Comparison of ENCODE assay signal across 11 cellular contexts in genomic region chr4:184688447-184688846, GRCh38. TPM values are rescaled to one million over a fixed set of nuclear protein-coding genes. Genes with fewer than 3 reads are reported as not detected.
DNase-seq lines count a peak whose midpoint lies in the region; ATAC-seq and TF ChIP-seq lines count a peak whose summit lies in the region.
"Had no signal": no experiment of that assay in that cellular context is flagged by ENCODE, and none has a peak within 500 bp of the region (broad histone marks: within the 10 kb centered on the region; RNA-seq: fewer than 3 reads in every experiment).

No MANE protein-coding gene starts in this region.

- no peaks in the 10 kb centered on the region for H3K27me3 ChIP-seq in RWPE2 (ENCODE audit: insufficient read depth, poor library complexity, severe bottlenecking)
- no peaks in the 10 kb centered on the region for H3K27me3 ChIP-seq in CD8-positive, alpha-beta T cell (ENCODE audit: insufficient read depth, low read length)

- peaks cover 14% of the 10 kb centered on the region for H3K4me1 ChIP-seq in RWPE2 (ENCODE audit: insufficient read depth, poor library complexity, severe bottlenecking)
- no peaks in the 10 kb centered on the region for H3K4me1 ChIP-seq in CD8-positive, alpha-beta T cell (ENCODE audit: insufficient read depth, low read length)

- H3K4me3 ChIP-seq in RWPE2 (ENCODE audit: severe bottlenecking) (no peak overlapping the region), fibroblast of mammary gland (ENCODE audit: control insufficient read depth, low read depth, low read length) (no peak overlapping the region)
- no peak overlapping the region for H3K4me3 ChIP-seq in CD8-positive, alpha-beta T cell (ENCODE audit: low read depth, low read length)

- TF ChIP-seq CTCF in RWPE2 (IDR thresholded peaks at IDR 0.05; ENCODE audit: poor library complexity, severe bottlenecking) (no peak), fibroblast of mammary gland (conservative IDR thresholded peaks at IDR 0.05; ENCODE audit: control insufficient read depth, insufficient read depth, low read depth, low read length) (no peak)
- no peak for TF ChIP-seq CTCF in CD8-positive, alpha-beta T cell (IDR thresholded peaks at IDR 0.05)

- no peak overlapping the region for H3K27ac Mint-ChIP-seq in CD8-positive, alpha-beta T cell

- peak; percentile 59 for DNase-seq in activated CD4-positive, alpha-beta T cell treated with anti-CD3 and anti-CD28 coated beads for 48 hours
- DNase-seq in activated CD4-positive, alpha-beta T cell treated with anti-CD3 and anti-CD28 coated beads, Interleukin-2, amount 50 U/mL, for 1 hour, result no peak
- DNase-seq in RWPE2 (ENCODE audit: low spot score) (peak; percentile 93), fibroblast of mammary gland (ENCODE audit: low read depth) (peak; percentile 88), smooth muscle cell of the brain vasculature (ENCODE audit: low read depth, low spot score) (peak; percentile 47), KG1 (lab: John Stamatoyannopoulos, UW) (no peak)
- DNase-seq in CD8-positive, alpha-beta T cell, result no peak
- DNase-seq: head of caudate nucleus, NCI-H1436 had no signal

- no peaks in the 10 kb centered on the region for H3K9me3 ChIP-seq in RWPE2 (ENCODE audit: severe bottlenecking)
- H3K9me3 ChIP-seq in CD8-positive, alpha-beta T cell (ENCODE audit: low read length), result no peaks in the 10 kb centered on the region

- H3K4me1 Mint-ChIP-seq in CD8-positive, alpha-beta T cell (ENCODE audit: low read depth), result peaks cover 5% of the 10 kb centered on the region

- H3K9me3 Mint-ChIP-seq in CD8-positive, alpha-beta T cell, result no peaks in the 10 kb centered on the region

- no peak overlapping the region for H3K4me3 Mint-ChIP-seq in CD8-positive, alpha-beta T cell

- peaks cover 52% of the 10 kb centered on the region for H3K36me3 ChIP-seq in RWPE2 (ENCODE audit: low read depth)
- H3K36me3 ChIP-seq in CD8-positive, alpha-beta T cell (ENCODE audit: insufficient read depth, low read length), result no peaks in the 10 kb centered on the region

- POLR2A ChIA-PET in CD8-positive, alpha-beta T cell (lab: Charles Lee), result no interaction called here

- peaks cover 39% of the 10 kb centered on the region for H3K36me3 Mint-ChIP-seq in CD8-positive, alpha-beta T cell

- CTCF ChIA-PET in CD8-positive, alpha-beta T cell (lab: Charles Lee), result no interaction called here

- intact Hi-C loops in CD8-positive, alpha-beta T cell (cut with DNase I, micrococcal nuclease), result no loop called here

- H3K27ac ChIP-seq in RWPE2 (ENCODE audit: poor library complexity, severe bottlenecking), result peak overlapping the region; percentile 92
- H3K27ac ChIP-seq in CD8-positive, alpha-beta T cell (ENCODE audit: low read depth, low read length), result no peak overlapping the region
- H3K27ac ChIP-seq: C4-2B had no signal

- ATAC-seq in RWPE2 (ENCODE audit: low read depth), result peak; percentile 100
- ATAC-seq in activated CD4-positive, CD25-positive, alpha-beta regulatory T cell treated with anti-CD3 and anti-CD28 coated beads, Interleukin-2, amount 50 U/mL, for 24 hours, result no peak
- no peak for ATAC-seq in CD8-positive, alpha-beta T cell

- no peaks in the 10 kb centered on the region for H3K27me3 Mint-ChIP-seq in CD8-positive, alpha-beta T cell (ENCODE audit: low read depth)

RNA-seq across cellular contexts. Expression of gene PRIMPOL, which starts 38.9 kb away (rescaled TPM):
- total RNA-seq in CD8-positive, alpha-beta T cell, result 1 to 10 TPM; 6.0 to 7.3 TPM

RNA-seq across cellular contexts. Expression of gene CASP3, which starts 39.2 kb away (rescaled TPM):
- 10 to 100 TPM; 14.4 to 15.7 TPM for total RNA-seq in CD8-positive, alpha-beta T cell

RNA-seq across cellular contexts. Expression of gene CENPU, which starts 45.4 kb away (rescaled TPM):
- 1 to 10 TPM; 3.4 TPM for total RNA-seq in CD8-positive, alpha-beta T cell

Comparison
In these comparisons a context has a peak if more than half of its experiments do, and no peak if none do; other contexts are left out.
1. DNase-seq: peak in activated CD4-positive, alpha-beta T cell treated with anti-CD3 and anti-CD28 coated beads for 48 hours (single experiment), RWPE2 (single experiment), fibroblast of mammary gland (single experiment) and smooth muscle cell of the brain vasculature (single experiment); none in activated CD4-positive, alpha-beta T cell treated with anti-CD3 and anti-CD28 coated beads, Interleukin-2, amount 50 U/mL, for 1 hour (single experiment), CD8-positive, alpha-beta T cell (0 of 7) and KG1 (single experiment).